ENCODE assay signal across 9 cellular contexts in the genomic region with DNA sequence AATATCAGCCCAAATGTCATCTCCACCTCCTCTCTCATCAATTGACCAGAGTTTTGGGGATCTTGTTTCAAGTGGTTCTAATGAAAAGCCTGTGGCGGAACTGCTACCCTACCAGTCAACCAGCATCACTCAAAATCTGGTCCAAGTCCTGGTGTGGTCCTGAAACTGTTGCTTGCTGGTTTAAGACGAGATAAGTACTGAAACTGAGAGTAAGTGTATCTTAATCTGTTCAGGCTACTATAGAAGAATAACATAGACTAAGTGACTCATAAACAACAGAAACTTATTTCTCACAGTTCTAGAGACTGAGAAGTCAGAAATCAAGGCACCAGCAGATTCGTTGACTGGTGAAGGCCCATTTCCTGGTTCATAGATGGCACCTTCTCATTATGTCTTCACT. TPM values are rescaled to one million over a fixed set of nuclear protein-coding genes. Genes with fewer than 3 reads are reported as not detected.
DNase-seq lines count a peak whose midpoint lies in the region; ATAC-seq and TF ChIP-seq lines count a peak whose summit lies in the region.
"Had no signal": no experiment of that assay in that cellular context is flagged by ENCODE, and none has a peak within 500 bp of the region (broad histone marks: within the 10 kb centered on the region; RNA-seq: fewer than 3 reads in every experiment).

No MANE protein-coding gene starts in this region.

- peak overlapping the region; percentile 91 for H3K27ac ChIP-seq in osteoblast (ENCODE audit: low read depth, low read length)
- H3K27ac ChIP-seq in left ventricle myocardium inferior (replicated peaks): no peak overlapping the region

- H3K9me3 ChIP-seq in osteoblast (ENCODE audit: low read depth, low read length): no peaks in the 10 kb centered on the region
- no peaks in the 10 kb centered on the region for H3K9me3 ChIP-seq in left ventricle myocardium inferior (replicated peaks)

- H4K20me1 ChIP-seq in osteoblast (ENCODE audit: insufficient read depth, low read length): no peaks in the 10 kb centered on the region

- H2AFZ ChIP-seq in osteoblast (ENCODE audit: low read length): peak overlapping the region; percentile 44

- H3K4me1 ChIP-seq in osteoblast (ENCODE audit: insufficient read depth, low read length) (peaks cover 50% of the 10 kb centered on the region), left ventricle myocardium inferior (peaks cover 22% of the 10 kb centered on the region)

- H3K36me3 ChIP-seq in osteoblast (ENCODE audit: insufficient read depth, low read length) (no peaks in the 10 kb centered on the region), left ventricle myocardium inferior (no peaks in the 10 kb centered on the region)

- H3K27me3 ChIP-seq in osteoblast (ENCODE audit: insufficient read depth, low read length) (no peaks in the 10 kb centered on the region), left ventricle myocardium inferior (ENCODE audit: low read depth) (no peaks in the 10 kb centered on the region)

- H3K79me2 ChIP-seq in osteoblast (ENCODE audit: insufficient read depth, low read length): peaks cover 50% of the 10 kb centered on the region

- H3K4me3 ChIP-seq in osteoblast (ENCODE audit: insufficient read depth, low read length): no peak overlapping the region
- H3K4me3 ChIP-seq in left ventricle myocardium inferior: no peak overlapping the region

- ATAC-seq in GM19025 (IDR thresholded peaks at IDR 0.05; ENCODE audit: low read depth, unreplicated experiment) (peak; percentile 92), GM21737 (IDR thresholded peaks at IDR 0.05; ENCODE audit: unreplicated experiment) (peak; percentile 83), HG03460 (IDR thresholded peaks at IDR 0.05; ENCODE audit: unreplicated experiment) (peak; percentile 92)

- no peak for DNase-seq in osteoblast (ENCODE audit: insufficient read length, low spot score, missing footprints)
- no peak for DNase-seq in medulla oblongata (ENCODE audit: extremely low spot score)
- no peak for DNase-seq in left ventricle myocardium inferior
- no peak for DNase-seq in NOMO-1 (lab: John Stamatoyannopoulos, UW; ENCODE audit: unreplicated experiment in 2 of 2)
- DNase-seq: foreskin melanocyte; NK-92 treated with Interleukin-12 subunit alpha and Interleukin-12 subunit beta, amount 100 ng/mL, for 24 hours had no signal

- intact Hi-C loops in left ventricle myocardium inferior (cut with micrococcal nuclease): no loop called here

- TF ChIP-seq CTCF in osteoblast (IDR thresholded peaks at IDR 0.05; ENCODE audit: extremely low read depth, low read depth, low read length) (no peak), left ventricle myocardium inferior (IDR thresholded peaks at IDR 0.05; ENCODE audit: borderline replicate concordance) (no peak)

- peak overlapping the region; percentile 92 for H3K4me2 ChIP-seq in osteoblast (ENCODE audit: insufficient read depth, low read length)

RNA-seq across cellular contexts. Expression of a gene that starts 0.9 kb away (rescaled TPM):
- total RNA-seq in osteoblast: 56.5 and 75.7 TPM in 2 replicates
- total RNA-seq in left ventricle myocardium inferior: 0.19 TPM

Comparison
In these comparisons a context has a peak if more than half of its experiments do, and no peak if none do; other contexts are left out.
1. RNA of a gene that starts 0.9 kb away (total RNA-seq): 56.5 to 75.7 TPM in osteoblast; 0.19 TPM in left ventricle myocardium inferior (single experiment); every median in the first group is over 10 times any median in the second.
2. Peak in every context shown above with its lines, with median percentiles within 50 percentile points of each other: ATAC-seq.